ENCODE assay signal across 15 cellular contexts in genomic region chr6:2108700-2109306, GRCh38.
DNase-seq lines count a peak whose midpoint lies in the region; ATAC-seq and TF ChIP-seq lines count a peak whose summit lies in the region.
"Had no signal": no experiment of that assay in that cellular context is flagged by ENCODE, and none has a peak within 500 bp of the region (broad histone marks: within the 10 kb centered on the region; RNA-seq: fewer than 3 reads in every experiment).

No MANE protein-coding gene starts in this region.

- peaks cover 4% of the 10 kb centered on the region for H3K4me1 ChIP-seq in psoas muscle

- peak; percentile 68 for DNase-seq in DMS79 treated with DMSO at 0.1 percent for 48 hours (lab: John Stamatoyannopoulos, UW)
- DNase-seq in NCI-H187 (lab: John Stamatoyannopoulos, UW), result peak; percentile 42 to 53
- peak; percentile 81 to 92 for DNase-seq in NCI-H526 (lab: John Stamatoyannopoulos, UW)
- DNase-seq in glutamatergic neuron, result no peak
- DNase-seq in psoas muscle, result no peak
- no peak for DNase-seq in D341Med (ENCODE audit: low spot score)
- DNase-seq: activated CD8-positive, alpha-beta memory T cell treated with anti-CD3 and anti-CD28 coated beads for 24 hours; activated effector memory CD4-positive, alpha-beta T cell treated with anti-CD3 and anti-CD28 coated beads, Interleukin-2, amount 50 U/mL, for 16 hours; AML-193; cortex of kidney; heart right ventricle; kidney glomerular epithelial cell had no signal

- H3K27me3 Mint-ChIP-seq in glutamatergic neuron (ENCODE audit: unreplicated experiment), result no peaks in the 10 kb centered on the region

- TF ChIP-seq CTCF in glutamatergic neuron (IDR thresholded peaks at IDR 0.05; ENCODE audit: partially characterized antibody, unreplicated experiment) (no peak), psoas muscle (IDR thresholded peaks at IDR 0.05) (no peak)

- no peaks in the 10 kb centered on the region for H3K9me3 ChIP-seq in psoas muscle
- H3K9me3 ChIP-seq: heart right ventricle had no signal

- H3K4me1 Mint-ChIP-seq in glutamatergic neuron (ENCODE audit: low read depth, unreplicated experiment), result peaks cover 24% of the 10 kb centered on the region

- H3K27me3 ChIP-seq in psoas muscle (ENCODE audit: insufficient read depth in 3 of 3, low read length in 2 of 3), result no peaks in the 10 kb centered on the region
- H3K27me3 ChIP-seq: heart right ventricle had no signal

- H3K27ac Mint-ChIP-seq in glutamatergic neuron (ENCODE audit: unreplicated experiment), result peak overlapping the region; percentile 4

- H3K4me3 Mint-ChIP-seq in glutamatergic neuron (ENCODE audit: unreplicated experiment), result no peak overlapping the region

- no peak overlapping the region for H3K4me3 ChIP-seq in psoas muscle
- H3K4me3 ChIP-seq: heart right ventricle had no signal

- H3K9me3 Mint-ChIP-seq in glutamatergic neuron (ENCODE audit: unreplicated experiment), result no peaks in the 10 kb centered on the region

- ATAC-seq in GM21619 (IDR thresholded peaks at IDR 0.05; ENCODE audit: unreplicated experiment), result no peak
- no peak for ATAC-seq in psoas muscle
- ATAC-seq in GM19351 (IDR thresholded peaks at IDR 0.05; ENCODE audit: unreplicated experiment), result no peak
- ATAC-seq: esophagus mucosa, heart right ventricle had no signal

- no peak overlapping the region for H3K27ac ChIP-seq in psoas muscle
- H3K27ac ChIP-seq: heart right ventricle had no signal

- WGBS in psoas muscle, 3 donors, result 88 to 92% (median 91%) methylated on average over 9 of the region's 9 CpGs

- no peaks in the 10 kb centered on the region for H3K36me3 ChIP-seq in psoas muscle (ENCODE audit: insufficient read depth in 1 of 2, low read depth in 1 of 2)
- H3K36me3 ChIP-seq: heart right ventricle had no signal

- intact Hi-C loops in psoas muscle (cut with DNase I), result loop anchor here (10.0 kb wide), 2 partner anchors 504 to 526 kb away; partner anchors contain the start of gene FOXC1 (in 1 of the 2)

- peaks cover 9% of the 10 kb centered on the region for H3K36me3 Mint-ChIP-seq in glutamatergic neuron (ENCODE audit: unreplicated experiment)

Comparison
In these comparisons a context has a peak if more than half of its experiments do, and no peak if none do; other contexts are left out.
1. DNase-seq: peak in DMS79 treated with DMSO at 0.1 percent for 48 hours (single experiment), NCI-H187 (2 of 2) and NCI-H526 (2 of 2); none in glutamatergic neuron (single experiment), psoas muscle (0 of 2) and D341Med (single experiment).